ENCODE assay signal across 18 cellular contexts in genomic region chr3:31635586-31635985, GRCh38.
DNase-seq lines count a peak whose midpoint lies in the region; ATAC-seq lines count a peak whose summit lies in the region.
"Had no signal": no experiment of that assay in that cellular context is flagged by ENCODE, and none has a peak within 500 bp of the region (broad histone marks: within the 10 kb centered on the region; RNA-seq: fewer than 3 reads in every experiment).

No MANE protein-coding gene starts in this region.

- H3K4me1 Mint-ChIP-seq in activated T-cell treated with anti-CD3 and anti-CD28 coated beads, Interleukin-2, amount 50 U/mL, for 4 hours (ENCODE audit: low read depth) = peaks cover 42% of the 10 kb centered on the region

- no peaks in the 10 kb centered on the region for H3K9me3 ChIP-seq in adipocyte (ENCODE audit: control insufficient read depth, low read length)

- H3K27me3 Mint-ChIP-seq in activated T-cell treated with anti-CD3 and anti-CD28 coated beads, Interleukin-2, amount 50 U/mL, for 4 hours (ENCODE audit: low read depth) = no peaks in the 10 kb centered on the region

- peak; percentile 58 to 74 for ATAC-seq in activated T-cell treated with anti-CD3 and anti-CD28 coated beads, Interleukin-2, amount 50 U/mL, for 4 hours
- peak; percentile 45 for ATAC-seq in HG02981 (IDR thresholded peaks at IDR 0.05; ENCODE audit: unreplicated experiment)
- ATAC-seq in stimulated activated naive CD8-positive, alpha-beta T cell treated with anti-CD3 and anti-CD28 coated beads, Interleukin-15, Interleukin-2, amounts not matched to agents 100 U/mL and 50 U/mL, for 24 hours = peak; percentile 69
- ATAC-seq: esophagus mucosa had no signal

- H3K36me3 ChIP-seq in adipocyte (ENCODE audit: control insufficient read depth, insufficient read depth, low read length, severe bottlenecking) = peaks cover 30% of the 10 kb centered on the region

- no peak for DNase-seq in activated T-cell treated with anti-CD3 and anti-CD28 coated beads, Interleukin-2, amount 50 U/mL, for 4 hours
- DNase-seq in activated T-cell treated with anti-CD3 and anti-CD28 coated beads, Interleukin-2, amount 50 U/mL, for 48 hours = no peak
- DNase-seq in adipocyte (ENCODE audit: low read depth) = peak; percentile 23
- DNase-seq in stimulated activated naive CD8-positive, alpha-beta T cell treated with anti-CD3 and anti-CD28 coated beads, Interleukin-15, Interleukin-2, amounts not matched to agents 100 U/mL and 50 U/mL, for 24 hours = no peak
- no peak for DNase-seq in NAMALWA (ENCODE audit: low spot score)
- no peak for DNase-seq in posterior cingulate gyrus
- DNase-seq in activated gamma-delta T cell (lab: John Stamatoyannopoulos, UW) = no peak
- DNase-seq: ACHN; cerebellar nuclear complex; DMS 273 treated with DMSO at 0.1 percent for 48 hours; H7; mammary epithelial cell; NCI-H526 treated with DMSO at 0.1 percent for 48 hours; stimulated activated CD4-positive, alpha-beta T cell treated with anti-CD3 and anti-CD28 coated beads, Interleukin-15, amount 100 ng/mL, for 24 hours; stimulated activated CD8-positive, alpha-beta memory T cell treated with anti-CD3 and anti-CD28 coated beads, Interleukin-4, amount 100 ng/mL, for 48 hours had no signal

- intact Hi-C loops in posterior cingulate gyrus (cut with DNase I) = no loop called here

- H3K27me3 ChIP-seq in adipocyte (replicated peaks; ENCODE audit: control insufficient read depth, insufficient read depth, low read length) = no peaks in the 10 kb centered on the region

- no peaks in the 10 kb centered on the region for H3K9me3 Mint-ChIP-seq in activated T-cell treated with anti-CD3 and anti-CD28 coated beads, Interleukin-2, amount 50 U/mL, for 4 hours

- no peak overlapping the region for H3K4me3 ChIP-seq in adipocyte (ENCODE audit: low read length)

- peaks cover 9% of the 10 kb centered on the region for H3K4me1 ChIP-seq in adipocyte (ENCODE audit: control insufficient read depth, insufficient read depth, low read length)
- H3K4me1 ChIP-seq: parathyroid adenoma had no signal

- no peak overlapping the region for H3K9ac ChIP-seq in adipocyte (ENCODE audit: low read length)
- H3K9ac ChIP-seq: parathyroid adenoma had no signal

- no peak overlapping the region for H3K4me3 Mint-ChIP-seq in activated T-cell treated with anti-CD3 and anti-CD28 coated beads, Interleukin-2, amount 50 U/mL, for 4 hours

- peaks cover 31% of the 10 kb centered on the region for H3K36me3 Mint-ChIP-seq in activated T-cell treated with anti-CD3 and anti-CD28 coated beads, Interleukin-2, amount 50 U/mL, for 4 hours (ENCODE audit: insufficient read depth)
